ENCODE assay signal across 15 cellular contexts in the genomic region with DNA sequence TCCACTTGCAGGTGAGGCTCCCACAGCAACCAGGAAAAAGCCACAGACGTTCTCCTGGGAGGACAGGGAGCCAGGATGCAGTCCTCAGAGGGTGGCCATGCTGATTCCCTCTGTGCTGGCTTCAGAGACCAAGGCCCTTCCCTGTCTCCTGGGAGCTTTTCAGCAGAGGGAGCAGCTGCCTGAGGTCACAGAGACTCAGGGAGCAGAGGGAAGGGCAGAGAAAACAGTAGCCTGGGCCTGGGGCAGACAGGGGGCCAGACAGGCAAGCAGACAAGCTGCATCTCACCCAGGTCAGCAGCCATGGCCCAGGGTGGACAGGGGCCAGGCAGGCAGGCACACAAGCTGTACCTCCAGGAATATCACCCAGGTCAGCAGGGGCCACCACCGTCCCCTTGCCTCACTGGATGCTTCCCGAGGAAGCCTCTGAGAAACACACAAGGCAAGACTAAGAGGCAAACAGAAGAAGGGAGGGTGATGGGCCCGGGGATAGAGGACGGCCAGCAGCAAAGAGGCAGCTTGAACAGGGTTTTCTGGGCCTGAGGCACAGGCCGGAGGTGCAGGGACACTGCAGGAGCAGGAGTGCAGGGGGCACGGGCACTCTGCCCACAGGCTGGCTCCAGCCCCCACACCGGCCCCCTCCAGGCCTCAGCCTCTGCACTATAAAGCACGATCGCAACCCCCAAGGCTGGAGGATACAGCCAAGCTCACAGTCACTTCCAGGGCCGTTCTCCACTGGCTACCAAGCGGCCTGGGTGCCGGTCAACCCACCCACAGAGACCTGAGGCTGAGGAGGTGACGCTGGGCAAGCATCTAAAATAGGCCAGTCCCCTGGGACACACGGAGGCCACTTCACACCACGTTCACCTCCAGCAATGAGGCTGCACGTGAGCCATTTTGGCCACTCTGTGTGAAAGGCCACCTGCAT. TPM values are rescaled to one million over a fixed set of nuclear protein-coding genes. Genes with fewer than 3 reads are reported as not detected.
DNase-seq lines count a peak whose midpoint lies in the region; ATAC-seq and TF ChIP-seq lines count a peak whose summit lies in the region.
"Had no signal": no experiment of that assay in that cellular context is flagged by ENCODE, and none has a peak within 500 bp of the region (broad histone marks: within the 10 kb centered on the region; RNA-seq: fewer than 3 reads in every experiment).

No MANE protein-coding gene starts in this region.

- H3K27ac Mint-ChIP-seq in activated CD8-positive, alpha-beta memory T cell treated with anti-CD3 and anti-CD28 coated beads, Interleukin-2, amount 10 ng/mL, durations not matched to agents 7 days and 5 days, result no peak overlapping the region
- H3K27ac Mint-ChIP-seq in activated naive CD8-positive, alpha-beta T cell treated with anti-CD3 and anti-CD28 coated beads, Interleukin-2, amount 50 U/mL, for 24 hours, result peak overlapping the region; percentile 69
- H3K27ac Mint-ChIP-seq in mesothelial cell of epicardium, result no peak overlapping the region

- 91% methylated on average over 17 of the region's 17 CpGs for WGBS in mesenchymal stem cell
- WGBS in testis, 2 donors, result 72 to 77% methylated on average over 15 to 17 of the region's 17 CpGs

- H3K9me3 ChIP-seq in mesenchymal stem cell (ENCODE audit: control insufficient read depth, low read length) (no peaks in the 10 kb centered on the region), testis (no peaks in the 10 kb centered on the region)
- H3K9me3 ChIP-seq: A549, adrenal gland, SJSA1 had no signal

- no peak overlapping the region for H3K4ac ChIP-seq in mesenchymal stem cell (ENCODE audit: low read depth in 1 of 2, low read length in 2 of 2)

- no peak overlapping the region for H3K14ac ChIP-seq in mesenchymal stem cell (ENCODE audit: low read length in 2 of 2)

- no peak overlapping the region for H2BK120ac ChIP-seq in mesenchymal stem cell (ENCODE audit: low read depth, low read length)

- DNase-seq in activated CD8-positive, alpha-beta memory T cell treated with anti-CD3 and anti-CD28 coated beads for 24 hours, result peak; percentile 57
- DNase-seq in activated CD8-positive, alpha-beta memory T cell treated with anti-CD3 and anti-CD28 coated beads, Interleukin-2, amount 10 ng/mL, durations not matched to agents 7 days and 5 days, result no peak
- DNase-seq in activated naive CD8-positive, alpha-beta T cell treated with anti-CD3 and anti-CD28 coated beads, Interleukin-2, amount 50 U/mL, for 24 hours, result no peak
- DNase-seq in mesenchymal stem cell, result no peak
- peak; percentile 12 for DNase-seq in testis
- no peak for DNase-seq in mesothelial cell of epicardium (ENCODE audit: low spot score in 2 of 2, unreplicated experiment in 2 of 2)
- DNase-seq: hypothalamus, NCI-H345 had no signal

- no peak overlapping the region for H2AK5ac ChIP-seq in mesenchymal stem cell (ENCODE audit: low read length, severe bottlenecking)

- no peak overlapping the region for H3K9ac ChIP-seq in mesenchymal stem cell (ENCODE audit: low read length)

- H3K79me1 ChIP-seq in mesenchymal stem cell (replicated peaks; ENCODE audit: low read length, poor library complexity, severe bottlenecking), result peaks cover 57% of the 10 kb centered on the region

- peak overlapping the region in 1 of 2 experiments; percentile 35 for H3K23ac ChIP-seq in mesenchymal stem cell (ENCODE audit: low read length in 2 of 2)

- no peaks in the 10 kb centered on the region for H3K9me3 Mint-ChIP-seq in activated CD8-positive, alpha-beta memory T cell treated with anti-CD3 and anti-CD28 coated beads, Interleukin-2, amount 10 ng/mL, durations not matched to agents 7 days and 5 days (ENCODE audit: low read depth)
- no peaks in the 10 kb centered on the region for H3K9me3 Mint-ChIP-seq in activated naive CD8-positive, alpha-beta T cell treated with anti-CD3 and anti-CD28 coated beads, Interleukin-2, amount 50 U/mL, for 24 hours
- H3K9me3 Mint-ChIP-seq in mesothelial cell of epicardium, result no peaks in the 10 kb centered on the region
- H3K9me3 Mint-ChIP-seq: activated CD4-positive, alpha-beta T cell treated with anti-CD3 and anti-CD28 coated beads, Interleukin-2, amount 10 ng/mL, durations not matched to agents 24 days and 14 days had no signal

- H3K4me3 Mint-ChIP-seq in activated CD8-positive, alpha-beta memory T cell treated with anti-CD3 and anti-CD28 coated beads, Interleukin-2, amount 10 ng/mL, durations not matched to agents 7 days and 5 days, result no peak overlapping the region
- no peak overlapping the region for H3K4me3 Mint-ChIP-seq in activated naive CD8-positive, alpha-beta T cell treated with anti-CD3 and anti-CD28 coated beads, Interleukin-2, amount 50 U/mL, for 24 hours
- no peak overlapping the region for H3K4me3 Mint-ChIP-seq in mesothelial cell of epicardium

- intact Hi-C loops in testis (cut with DNase I; ENCODE audit: low total_unique reads), result no loop called here

- no peak overlapping the region for H2BK12ac ChIP-seq in mesenchymal stem cell (ENCODE audit: low read length in 2 of 2)

- H3K4me1 ChIP-seq in mesenchymal stem cell (ENCODE audit: control insufficient read depth, insufficient read depth, low read depth, low read length) (peaks cover 27% of the 10 kb centered on the region), testis (peaks cover 56% of the 10 kb centered on the region)
- H3K4me1 ChIP-seq: A549 had no signal

- peaks cover 26% of the 10 kb centered on the region for H3K4me1 Mint-ChIP-seq in activated CD8-positive, alpha-beta memory T cell treated with anti-CD3 and anti-CD28 coated beads, Interleukin-2, amount 10 ng/mL, durations not matched to agents 7 days and 5 days
- H3K4me1 Mint-ChIP-seq in activated naive CD8-positive, alpha-beta T cell treated with anti-CD3 and anti-CD28 coated beads, Interleukin-2, amount 50 U/mL, for 24 hours, result peaks cover 48% of the 10 kb centered on the region
- H3K4me1 Mint-ChIP-seq in mesothelial cell of epicardium, result peaks cover 13% of the 10 kb centered on the region

- no peak overlapping the region for H2AFZ ChIP-seq in mesenchymal stem cell (ENCODE audit: low read depth, low read length)

- peak overlapping the region; percentile 68 for H2BK15ac ChIP-seq in mesenchymal stem cell (ENCODE audit: low read depth, poor library complexity, severe bottlenecking)

- no peak overlapping the region for H4K8ac ChIP-seq in mesenchymal stem cell (ENCODE audit: low read length)

- H3K27ac ChIP-seq in mesenchymal stem cell (ENCODE audit: low read length, poor library complexity, severe bottlenecking) (no peak overlapping the region), testis (no peak overlapping the region)
- H3K27ac ChIP-seq: A549, epithelial cell of prostate, SJSA1 had no signal

- TF ChIP-seq CTCF in testis (IDR thresholded peaks at IDR 0.05) (no peak), mesothelial cell of epicardium (IDR thresholded peaks at IDR 0.05; ENCODE audit: unreplicated experiment) (no peak)

- no peak for ATAC-seq in activated CD8-positive, alpha-beta memory T cell treated with anti-CD3 and anti-CD28 coated beads, Interleukin-2, amount 10 ng/mL, durations not matched to agents 7 days and 5 days
- ATAC-seq in activated naive CD8-positive, alpha-beta T cell treated with anti-CD3 and anti-CD28 coated beads, Interleukin-2, amount 50 U/mL, for 24 hours, result no peak
- no peak for ATAC-seq in HG02870 (IDR thresholded peaks at IDR 0.05; ENCODE audit: unreplicated experiment)
- no peak for ATAC-seq in HG02798 (IDR thresholded peaks at IDR 0.05; ENCODE audit: poor library complexity, unreplicated experiment)
- ATAC-seq: A549 had no signal

- peak overlapping the region; percentile 2 for H4K91ac ChIP-seq in mesenchymal stem cell (ENCODE audit: low read length)

- TF ChIP-seq POLR2A in testis (IDR thresholded peaks at IDR 0.05), result no peak

- H3K27me3 Mint-ChIP-seq in activated CD8-positive, alpha-beta memory T cell treated with anti-CD3 and anti-CD28 coated beads, Interleukin-2, amount 10 ng/mL, durations not matched to agents 7 days and 5 days, result no peaks in the 10 kb centered on the region
- H3K27me3 Mint-ChIP-seq in activated naive CD8-positive, alpha-beta T cell treated with anti-CD3 and anti-CD28 coated beads, Interleukin-2, amount 50 U/mL, for 24 hours, result no peaks in the 10 kb centered on the region
- no peaks in the 10 kb centered on the region for H3K27me3 Mint-ChIP-seq in mesothelial cell of epicardium (ENCODE audit: low read depth)
- H3K27me3 Mint-ChIP-seq: activated CD4-positive, alpha-beta T cell treated with anti-CD3 and anti-CD28 coated beads, Interleukin-2, amount 10 ng/mL, durations not matched to agents 24 days and 14 days had no signal

- H3K36me3 ChIP-seq in mesenchymal stem cell (ENCODE audit: control insufficient read depth in 1 of 2, insufficient read depth in 2 of 2, low read depth in 1 of 2, low read length in 2 of 2), result peaks cover 40 to 54% of the 10 kb centered on the region in 2 experiments
- no peaks in the 10 kb centered on the region for H3K36me3 ChIP-seq in testis (ENCODE audit: low read depth, missing control alignments)

- no peak overlapping the region for H2BK5ac ChIP-seq in mesenchymal stem cell (ENCODE audit: low read depth, low read length, poor library complexity, severe bottlenecking)

- CTCF ChIA-PET in activated CD8-positive, alpha-beta memory T cell treated with anti-CD3 and anti-CD28 coated beads, Interleukin-2, amount 10 ng/mL, durations not matched to agents 7 days and 5 days (lab: Charles Lee), result no interaction called here

- H3K27me3 ChIP-seq in mesenchymal stem cell (ENCODE audit: control insufficient read depth in 1 of 2, insufficient read depth in 1 of 2, low read length in 2 of 2), result no peaks in the 10 kb centered on the region
- no peaks in the 10 kb centered on the region for H3K27me3 ChIP-seq in testis
- H3K27me3 ChIP-seq: adrenal gland, SJSA1 had no signal

- no peak overlapping the region for H3K4me3 ChIP-seq in mesenchymal stem cell (ENCODE audit: insufficient read depth in 1 of 2, low read depth in 1 of 2, low read length in 2 of 2)
- H3K4me3 ChIP-seq in testis, result no peak overlapping the region
- H3K4me3 ChIP-seq: A549, adrenal gland, SJSA1 had no signal

- no peak overlapping the region for H3K4me2 ChIP-seq in mesenchymal stem cell (ENCODE audit: low read length, poor library complexity, severe bottlenecking)
- H3K4me2 ChIP-seq: A549 had no signal

- no peak overlapping the region for H3K18ac ChIP-seq in mesenchymal stem cell (ENCODE audit: low read depth in 1 of 2, low read length in 2 of 2)

- peaks cover 6% of the 10 kb centered on the region for H3K36me3 Mint-ChIP-seq in activated CD8-positive, alpha-beta memory T cell treated with anti-CD3 and anti-CD28 coated beads, Interleukin-2, amount 10 ng/mL, durations not matched to agents 7 days and 5 days
- peaks cover 14% of the 10 kb centered on the region for H3K36me3 Mint-ChIP-seq in activated naive CD8-positive, alpha-beta T cell treated with anti-CD3 and anti-CD28 coated beads, Interleukin-2, amount 50 U/mL, for 24 hours (ENCODE audit: low read depth)
- H3K36me3 Mint-ChIP-seq in mesothelial cell of epicardium, result peaks cover 12% of the 10 kb centered on the region

RNA-seq across cellular contexts. Expression of gene SLC66A2, which starts 6.1 kb away (rescaled TPM):
- total RNA-seq in activated CD8-positive, alpha-beta memory T cell treated with anti-CD3 and anti-CD28 coated beads, Interleukin-2, amount 10 ng/mL, durations not matched to agents 7 days and 5 days, result 10 to 100 TPM; 23.4 TPM
- polyA plus RNA-seq in mesenchymal stem cell (2013, experiment 1 of 2), result 16.2 TPM
- polyA plus RNA-seq in mesenchymal stem cell (2013, experiment 2 of 2), result 16.1 TPM
- total RNA-seq in testis (100 to 1,000 TPM in 1 of 2 donors, 10 to 100 TPM in 1; 87.0 to 143 TPM), mesothelial cell of epicardium (33.5 to 34.6 TPM (median 34.4 TPM) in 3 replicates)
- polyA plus RNA-seq in testis (ENCODE audit: insufficient read depth, low read depth, low replicate concordance), result 72.5 TPM

RNA-seq across cellular contexts. Expression of gene HSBP1L1, which starts 19.1 kb away (rescaled TPM):
- 1 to 10 TPM; 1.1 to 5.0 TPM for total RNA-seq in activated CD8-positive, alpha-beta memory T cell treated with anti-CD3 and anti-CD28 coated beads, Interleukin-2, amount 10 ng/mL, durations not matched to agents 7 days and 5 days
- polyA plus RNA-seq in mesenchymal stem cell (2013, experiment 1 of 2), result 34.5 TPM
- 31.5 TPM for polyA plus RNA-seq in mesenchymal stem cell (2013, experiment 2 of 2)
- total RNA-seq in testis (1 to 10 TPM; 5.0 to 6.6 TPM), mesothelial cell of epicardium (31.8 to 35.4 TPM (median 33.9 TPM) in 3 replicates)
- polyA plus RNA-seq in testis (ENCODE audit: insufficient read depth, low read depth, low replicate concordance), result 6.0 TPM

RNA-seq across cellular contexts. Expression of gene TXNL4A, which starts 43.0 kb away (rescaled TPM):
- 100 to 1,000 TPM; 140 to 151 TPM for total RNA-seq in activated CD8-positive, alpha-beta memory T cell treated with anti-CD3 and anti-CD28 coated beads, Interleukin-2, amount 10 ng/mL, durations not matched to agents 7 days and 5 days
- 117 TPM for polyA plus RNA-seq in mesenchymal stem cell (2013, experiment 1 of 2)
- polyA plus RNA-seq in mesenchymal stem cell (2013, experiment 2 of 2), result 121 TPM
- total RNA-seq in testis (10 to 100 TPM; 37.4 to 47.0 TPM), mesothelial cell of epicardium (77.2 to 79.9 TPM (median 79.5 TPM) in 3 replicates)
- 158 TPM for polyA plus RNA-seq in testis (ENCODE audit: insufficient read depth, low read depth, low replicate concordance)

Comparison
In these comparisons a context has a peak if more than half of its experiments do, and no peak if none do; other contexts are left out.
1. DNase-seq: peak in activated CD8-positive, alpha-beta memory T cell treated with anti-CD3 and anti-CD28 coated beads for 24 hours (single experiment) and testis (single experiment); none in activated CD8-positive, alpha-beta memory T cell treated with anti-CD3 and anti-CD28 coated beads, Interleukin-2, amount 10 ng/mL, durations not matched to agents 7 days and 5 days (single experiment), activated naive CD8-positive, alpha-beta T cell treated with anti-CD3 and anti-CD28 coated beads, Interleukin-2, amount 50 U/mL, for 24 hours (single experiment), mesenchymal stem cell (single experiment) and mesothelial cell of epicardium (0 of 2).